Comparison of ENCODE assay signal across 10 cellular contexts in genomic region chr11:117535201-117535869, GRCh38.
A peak's percentile ranks its signal among the peaks of the same experiment; 100 is the strongest.
DNase-seq lines count a peak whose midpoint lies in the region; ATAC-seq and TF ChIP-seq lines count a peak whose summit lies in the region.
"Had no signal": no experiment of that assay in that cellular context is flagged by ENCODE, and none has a peak within 500 bp of the region (broad histone marks: within the 10 kb centered on the region; RNA-seq: fewer than 3 reads in every experiment).

No MANE protein-coding gene starts in this region.

- ATAC-seq in Right ventricle myocardium inferior (peak; percentile 42), naive B cell (ENCODE audit: low read depth in 2 of 2) (no peak), GM23338 (no peak), GM19351 (IDR thresholded peaks at IDR 0.05; ENCODE audit: unreplicated experiment) (no peak), GM21619 (IDR thresholded peaks at IDR 0.05; ENCODE audit: unreplicated experiment) (no peak)

- H3K27me3 Mint-ChIP-seq in naive B cell (peaks cover 16 to 19% (median 18%) of the 10 kb centered on the region in 3 donors), GM23338 (ENCODE audit: insufficient read depth, low read depth, poor library complexity) (peaks cover 9% of the 10 kb centered on the region)

- H3K4me1 ChIP-seq in GM23338 (ENCODE audit: insufficient read depth) = no peaks in the 10 kb centered on the region; the same call in 1 of the 2 replicates

- no peak overlapping the region for H3K4me3 ChIP-seq in GM23338
- H3K4me3 ChIP-seq: thoracic aorta had no signal

- no peaks in the 10 kb centered on the region for H3K9me2 ChIP-seq in GM23338 (ENCODE audit: insufficient read depth)

- H4K20me1 ChIP-seq in GM23338 (replicated peaks; ENCODE audit: insufficient read depth) = no peaks in the 10 kb centered on the region

- no peak overlapping the region for H3K4me3 Mint-ChIP-seq in naive B cell
- H3K4me3 Mint-ChIP-seq in GM23338 = no peak overlapping the region
- H3K4me3 Mint-ChIP-seq: IgD-negative memory B cell had no signal

- intact Hi-C loops in Right ventricle myocardium inferior (cut with DNase I) = no loop called here
- intact Hi-C loops in cardiac septum (cut with DNase I) = no loop called here

- H3K27ac Mint-ChIP-seq in naive B cell (no peak overlapping the region), GM23338 (no peak overlapping the region)
- H3K27ac Mint-ChIP-seq: IgD-negative memory B cell had no signal

- no peak overlapping the region for H3K4me2 ChIP-seq in GM23338

- DNase-seq in Right ventricle myocardium inferior (ENCODE audit: missing footprints) (peak; percentile 78), cardiac septum (ENCODE audit: low spot score) (no peak), naive B cell (peak; percentile 1), NCI-H187 (lab: John Stamatoyannopoulos, UW) (no peak), GM23338 (ENCODE audit: low spot score) (no peak)

- no peaks in the 10 kb centered on the region for H3K27me3 ChIP-seq in GM23338 (ENCODE audit: insufficient read depth)

- no peak overlapping the region for H2AFZ ChIP-seq in GM23338

- H3K9me3 Mint-ChIP-seq in naive B cell = peaks cover 0 to 7% (median 0%) of the 10 kb centered on the region in 7 donors
- H3K9me3 Mint-ChIP-seq in GM23338 = no peaks in the 10 kb centered on the region; the same call in 2 of the 3 replicates
- H3K9me3 Mint-ChIP-seq: IgD-negative memory B cell had no signal

- no peaks in the 10 kb centered on the region for H3K36me3 Mint-ChIP-seq in naive B cell
- no peaks in the 10 kb centered on the region for H3K36me3 Mint-ChIP-seq in GM23338 (ENCODE audit: low read depth)

- no peaks in the 10 kb centered on the region for H3K79me2 ChIP-seq in GM23338 (replicated peaks; ENCODE audit: insufficient read depth)

- peak overlapping the region; percentile 92 for H3K27ac ChIP-seq in cingulate gyrus (ENCODE audit: low read depth, low read length)
- H3K27ac ChIP-seq in GM23338 (ENCODE audit: low read depth) = no peak overlapping the region
- H3K27ac ChIP-seq: thoracic aorta had no signal

- TF ChIP-seq CTCF in GM23338 (conservative IDR thresholded peaks at IDR 0.05; ENCODE audit: low read depth in 2 of 2) = no peak

- H3K4me1 Mint-ChIP-seq in naive B cell (peaks cover 0 to 2% (median 0%) of the 10 kb centered on the region in 3 donors), GM23338 (peaks cover 16% of the 10 kb centered on the region)
- H3K4me1 Mint-ChIP-seq: IgD-negative memory B cell had no signal

- H3F3A ChIP-seq in GM23338 (replicated peaks; ENCODE audit: low read depth) = no peaks in the 10 kb centered on the region

- no peaks in the 10 kb centered on the region for H3K36me3 ChIP-seq in GM23338 (ENCODE audit: insufficient read depth)
- H3K36me3 ChIP-seq: thoracic aorta had no signal

TF ChIP-seq in GM23338, 12 proteins besides CTCF, POLR2A, EP300 and RAD21 (continues in another document):
- TF ChIP-seq POLR2AphosphoS5 (IDR thresholded peaks at IDR 0.05; ENCODE audit: low read depth) (no peak), EZH2 (IDR thresholded peaks at IDR 0.05; ENCODE audit: low read depth, unreplicated experiment) (no peak), NANOG (IDR thresholded peaks at IDR 0.05; ENCODE audit: borderline replicate concordance) (no peak), ZNF331 (CRISPR knock-in tag; IDR thresholded peaks at IDR 0.05; ENCODE audit: low read depth) (no peak), ETS1 (IDR thresholded peaks at IDR 0.05) (no peak), STAT1 (IDR thresholded peaks at IDR 0.05; ENCODE audit: unreplicated experiment) (no peak), JUNB (IDR thresholded peaks at IDR 0.05; ENCODE audit: unreplicated experiment) (no peak), CREB1 (CRISPR knock-in tag; IDR thresholded peaks at IDR 0.05; ENCODE audit: low read depth) (no peak), EZH2phosphoT487 (IDR thresholded peaks at IDR 0.05; ENCODE audit: unreplicated experiment) (no peak), ZNF114 (CRISPR knock-in tag; IDR thresholded peaks at IDR 0.05) (no peak)
- TF ChIP-seq, protein P1, sequence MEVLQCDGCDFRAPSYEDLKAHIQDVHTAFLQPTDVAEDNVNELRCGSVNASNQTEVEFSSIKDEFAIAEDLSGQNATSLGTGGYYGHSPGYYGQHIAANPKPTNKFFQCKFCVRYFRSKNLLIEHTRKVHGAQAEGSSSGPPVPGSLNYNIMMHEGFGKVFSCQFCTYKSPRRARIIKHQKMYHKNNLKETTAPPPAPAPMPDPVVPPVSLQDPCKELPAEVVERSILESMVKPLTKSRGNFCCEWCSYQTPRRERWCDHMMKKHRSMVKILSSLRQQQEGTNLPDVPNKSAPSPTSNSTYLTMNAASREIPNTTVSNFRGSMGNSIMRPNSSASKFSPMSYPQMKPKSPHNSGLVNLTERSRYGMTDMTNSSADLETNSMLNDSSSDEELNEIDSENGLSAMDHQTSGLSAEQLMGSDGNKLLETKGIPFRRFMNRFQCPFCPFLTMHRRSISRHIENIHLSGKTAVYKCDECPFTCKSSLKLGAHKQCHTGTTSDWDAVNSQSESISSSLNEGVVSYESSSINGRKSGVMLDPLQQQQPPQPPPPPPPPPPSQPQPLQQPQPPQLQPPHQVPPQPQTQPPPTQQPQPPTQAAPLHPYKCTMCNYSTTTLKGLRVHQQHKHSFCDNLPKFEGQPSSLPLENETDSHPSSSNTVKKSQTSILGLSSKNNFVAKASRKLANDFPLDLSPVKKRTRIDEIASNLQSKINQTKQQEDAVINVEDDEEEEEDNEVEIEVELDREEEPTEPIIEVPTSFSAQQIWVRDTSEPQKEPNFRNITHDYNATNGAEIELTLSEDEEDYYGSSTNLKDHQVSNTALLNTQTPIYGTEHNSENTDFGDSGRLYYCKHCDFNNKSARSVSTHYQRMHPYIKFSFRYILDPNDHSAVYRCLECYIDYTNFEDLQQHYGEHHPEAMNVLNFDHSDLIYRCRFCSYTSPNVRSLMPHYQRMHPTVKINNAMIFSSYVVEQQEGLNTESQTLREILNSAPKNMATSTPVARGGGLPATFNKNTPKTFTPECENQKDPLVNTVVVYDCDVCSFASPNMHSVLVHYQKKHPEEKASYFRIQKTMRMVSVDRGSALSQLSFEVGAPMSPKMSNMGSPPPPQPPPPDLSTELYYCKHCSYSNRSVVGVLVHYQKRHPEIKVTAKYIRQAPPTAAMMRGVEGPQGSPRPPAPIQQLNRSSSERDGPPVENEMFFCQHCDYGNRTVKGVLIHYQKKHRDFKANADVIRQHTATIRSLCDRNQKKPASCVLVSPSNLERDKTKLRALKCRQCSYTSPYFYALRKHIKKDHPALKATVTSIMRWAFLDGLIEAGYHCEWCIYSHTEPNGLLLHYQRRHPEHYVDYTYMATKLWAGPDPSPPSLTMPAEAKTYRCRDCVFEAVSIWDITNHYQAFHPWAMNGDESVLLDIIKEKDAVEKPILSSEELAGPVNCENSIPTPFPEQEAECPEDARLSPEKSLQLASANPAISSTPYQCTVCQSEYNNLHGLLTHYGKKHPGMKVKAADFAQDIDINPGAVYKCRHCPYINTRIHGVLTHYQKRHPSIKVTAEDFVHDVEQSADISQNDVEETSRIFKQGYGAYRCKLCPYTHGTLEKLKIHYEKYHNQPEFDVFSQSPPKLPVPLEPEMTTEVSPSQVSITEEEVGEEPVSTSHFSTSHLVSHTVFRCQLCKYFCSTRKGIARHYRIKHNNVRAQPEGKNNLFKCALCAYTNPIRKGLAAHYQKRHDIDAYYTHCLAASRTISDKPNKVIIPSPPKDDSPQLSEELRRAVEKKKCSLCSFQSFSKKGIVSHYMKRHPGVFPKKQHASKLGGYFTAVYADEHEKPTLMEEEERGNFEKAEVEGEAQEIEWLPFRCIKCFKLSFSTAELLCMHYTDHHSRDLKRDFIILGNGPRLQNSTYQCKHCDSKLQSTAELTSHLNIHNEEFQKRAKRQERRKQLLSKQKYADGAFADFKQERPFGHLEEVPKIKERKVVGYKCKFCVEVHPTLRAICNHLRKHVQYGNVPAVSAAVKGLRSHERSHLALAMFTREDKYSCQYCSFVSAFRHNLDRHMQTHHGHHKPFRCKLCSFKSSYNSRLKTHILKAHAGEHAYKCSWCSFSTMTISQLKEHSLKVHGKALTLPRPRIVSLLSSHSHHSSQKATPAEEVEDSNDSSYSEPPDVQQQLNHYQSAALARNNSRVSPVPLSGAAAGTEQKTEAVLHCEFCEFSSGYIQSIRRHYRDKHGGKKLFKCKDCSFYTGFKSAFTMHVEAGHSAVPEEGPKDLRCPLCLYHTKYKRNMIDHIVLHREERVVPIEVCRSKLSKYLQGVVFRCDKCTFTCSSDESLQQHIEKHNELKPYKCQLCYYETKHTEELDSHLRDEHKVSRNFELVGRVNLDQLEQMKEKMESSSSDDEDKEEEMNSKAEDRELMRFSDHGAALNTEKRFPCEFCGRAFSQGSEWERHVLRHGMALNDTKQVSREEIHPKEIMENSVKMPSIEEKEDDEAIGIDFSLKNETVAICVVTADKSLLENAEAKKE (CRISPR knock-in tag; IDR thresholded peaks at IDR 0.05) = no peak

Comparison
In these comparisons a context has a peak if more than half of its experiments do, and no peak if none do; other contexts are left out.
1. DNase-seq: peak in Right ventricle myocardium inferior (single experiment) and naive B cell (single experiment); none in cardiac septum (single experiment), NCI-H187 (0 of 2) and GM23338 (single experiment).